16 cellular contexts compared by ENCODE assay signal in the genomic region with DNA sequence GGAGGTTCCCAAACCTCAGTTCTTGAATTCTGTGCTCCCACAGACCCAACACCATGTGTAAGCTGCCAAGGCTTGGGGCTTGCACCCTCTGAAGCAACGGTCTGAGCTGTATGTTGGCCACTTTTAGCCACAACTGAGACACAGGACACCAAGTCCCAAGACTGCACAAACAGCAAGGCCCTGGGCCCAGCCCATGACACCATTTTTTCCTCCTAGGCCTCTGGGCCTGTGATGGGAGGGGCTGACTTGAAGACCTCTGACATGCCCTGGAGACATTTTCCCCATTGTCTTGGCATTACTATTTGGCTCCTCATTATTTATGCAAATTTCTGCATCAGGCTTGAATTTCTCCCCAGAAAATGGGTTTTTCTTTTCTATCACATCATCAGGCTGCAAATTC. TPM values are rescaled to one million over a fixed set of nuclear protein-coding genes. Genes with fewer than 3 reads are reported as not detected.
"Had no signal": no experiment of that assay in that cellular context is flagged by ENCODE, and none has a peak within 500 bp of the region (broad histone marks: within the 10 kb centered on the region; RNA-seq: fewer than 3 reads in every experiment).

No MANE protein-coding gene starts in this region.

RNA-seq across cellular contexts. Expression of gene A1CF, which starts 38.0 kb away (rescaled TPM):
- total RNA-seq: activated naive CD4-positive, alpha-beta T cell treated with anti-CD3 and anti-CD28 coated beads for 36 hours; activated naive CD4-positive, alpha-beta T cell treated with anti-CD3 and anti-CD28 coated beads, Interleukin-2, amount 50 U/mL, for 72 hours; activated naive CD8-positive, alpha-beta T cell treated with anti-CD3 and anti-CD28 coated beads for 36 hours; activated naive CD8-positive, alpha-beta T cell treated with anti-CD3 and anti-CD28 coated beads, Interleukin-2, amount 10 ng/mL, durations not matched to agents 7 days and 5 days; activated T-cell treated with anti-CD3 and anti-CD28 coated beads, Interleukin-2, amount 50 U/mL, for 72 hours; activated T-helper 1 cell treated with anti-CD3 and anti-CD28 coated beads, Interleukin-12 subunit alpha, Interleukin-12 subunit beta, Interleukin-2, Interleukin-4 antibody, amounts not matched to agents 30 ng/mL and 10 ng/mL and 1 ng/mL, durations not matched to agents 14 hours and 24 hours and 36 hours; activated T-helper 17 cell treated with anti-CD3 and anti-CD28 coated beads, Interleukin-2, amount 50 U/mL, for 72 hours; activated T-helper 2 cell treated with anti-CD3 and anti-CD28 coated beads, Interferon-gamma antibody, Interleukin-2, Interleukin-4, amounts not matched to agents 10 μg/mL and 5 μg/mL and 100 μg/mL, durations not matched to agents 14 hours and 24 hours and 36 hours; aorta; ascending aorta; astrocyte; bronchial epithelial cell; cardiac muscle cell; cardiac septum; cerebellum; chondrocyte had no signal
